ENCODE assay signal across 6 cellular contexts in the genomic region with DNA sequence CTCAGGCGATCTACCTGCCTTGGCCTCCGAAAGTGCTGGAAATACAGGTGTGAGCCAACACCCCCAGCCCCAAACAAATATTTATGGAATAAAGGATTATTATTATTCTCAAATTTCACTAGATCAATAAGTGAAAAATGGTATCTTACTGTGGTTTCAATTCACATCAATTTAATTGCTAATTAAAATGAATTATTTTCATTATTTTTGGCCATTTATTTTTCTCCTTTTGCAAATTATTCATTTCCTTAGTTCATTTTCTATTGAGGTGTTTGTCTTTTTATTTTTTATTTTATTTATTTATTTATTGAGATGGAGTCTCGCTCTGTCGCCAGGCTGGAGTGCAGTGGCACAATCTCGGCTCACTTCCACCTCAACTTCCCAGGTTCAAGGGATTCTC.
"Had no signal": no experiment of that assay in that cellular context is flagged by ENCODE, and none has a peak within 500 bp of the region (broad histone marks: within the 10 kb centered on the region; RNA-seq: fewer than 3 reads in every experiment).

No MANE protein-coding gene starts in this region.

- H3K4me1 Mint-ChIP-seq: IgD-negative memory B cell had no signal

- FAIRE-seq: HepG2, HTR-8/SVneo, K562 had no signal

- H3K27ac Mint-ChIP-seq: IgD-negative memory B cell had no signal

- H3K27ac ChIP-seq: HL-60 had no signal

- H3K4me3 ChIP-seq: K562 had no signal

- H3K4me3 Mint-ChIP-seq: IgD-negative memory B cell had no signal

- ATAC-seq: HepG2, K562 had no signal

- DNase-seq: IMR-90 had no signal
